In genomic region chr12:26941251-26941650, GRCh38 we compare ENCODE assay signal across 10 cellular contexts. TPM values are rescaled to one million over a fixed set of nuclear protein-coding genes. Genes with fewer than 3 reads are reported as not detected.
DNase-seq lines count a peak whose midpoint lies in the region; ATAC-seq, FAIRE-seq and TF ChIP-seq lines count a peak whose summit lies in the region.
"Had no signal": no experiment of that assay in that cellular context is flagged by ENCODE, and none has a peak within 500 bp of the region (broad histone marks: within the 10 kb centered on the region; RNA-seq: fewer than 3 reads in every experiment).

No MANE protein-coding gene starts in this region.

- no peaks in the 10 kb centered on the region for H3K9me2 ChIP-seq in MM.1S (replicated peaks; ENCODE audit: insufficient read depth, low read length)

- peaks cover 30% of the 10 kb centered on the region for H3K4me1 ChIP-seq in MM.1S (ENCODE audit: low read length)
- peaks cover 0 to 12% of the 10 kb centered on the region in 2 experiments; a peak in 3 of 5 replicates for H3K4me1 ChIP-seq in K562 (replicated peaks in 1 of 2; ENCODE audit: control insufficient read depth in 2 of 2, insufficient read depth in 2 of 2, low read length in 2 of 2)
- peaks cover 39 to 65% of the 10 kb centered on the region in 2 donors for H3K4me1 ChIP-seq in gastrocnemius medialis

- TF ChIP-seq POLR2A in K562 (conservative IDR thresholded peaks at IDR 0.05) (no peak), gastrocnemius medialis (IDR thresholded peaks at IDR 0.05) (no peak)

- no peaks in the 10 kb centered on the region for H4K20me1 ChIP-seq in MM.1S (ENCODE audit: insufficient read depth, low read length)
- H4K20me1 ChIP-seq in K562 (replicated peaks; ENCODE audit: control insufficient read depth, insufficient read depth, low read length), result no peaks in the 10 kb centered on the region

- CTCF ChIA-PET in K562 (lab: Yijun Ruan, JAX; ENCODE audit: low intra/inter-chr PET ratio), result no interaction called here

- peak overlapping the region; percentile 93 to 94 for H3K27ac Mint-ChIP-seq in natural killer cell

- peak overlapping the region; percentile 85 for H3K27ac ChIP-seq in MM.1S (ENCODE audit: low read length)
- H3K27ac ChIP-seq in K562 (ENCODE audit: extremely low read depth, low read depth, low read length), result peak overlapping the region; percentile 95; the same call in 2 of the 3 replicates
- peak overlapping the region in 2 of 4 donors; percentile 25 to 96 for H3K27ac ChIP-seq in gastrocnemius medialis

- no peak for TF ChIP-seq RAD21 in K562 (CRISPR knock-in tag; conservative IDR thresholded peaks at IDR 0.05 in 1 of 2, IDR thresholded peaks at IDR 0.05 in 1 of 2)

- H3K36me3 ChIP-seq in MM.1S (replicated peaks; ENCODE audit: insufficient read depth, low read length) (0 out of 2 replicates have a peak, but pooled peaks cover under 1% of the 10 kb centered on the region), K562 (ENCODE audit: control insufficient read depth, insufficient read depth, low read length) (no peaks in the 10 kb centered on the region), gastrocnemius medialis (no peaks in the 10 kb centered on the region)

- H3K36me3 Mint-ChIP-seq in natural killer cell, result no peaks in the 10 kb centered on the region

- no peaks in the 10 kb centered on the region for H3K9me3 ChIP-seq in MM.1S (replicated peaks; ENCODE audit: insufficient read depth, low read length)
- H3K9me3 ChIP-seq in K562 (replicated peaks; ENCODE audit: control insufficient read depth, insufficient read depth, low read depth, low read length), result no peaks in the 10 kb centered on the region
- no peaks in the 10 kb centered on the region for H3K9me3 ChIP-seq in gastrocnemius medialis

- no peaks in the 10 kb centered on the region for H3K27me3 ChIP-seq in MM.1S (replicated peaks; ENCODE audit: insufficient read depth, low read length)
- no peaks in the 10 kb centered on the region for H3K27me3 ChIP-seq in K562 (ENCODE audit: control insufficient read depth in 2 of 2, insufficient read depth in 2 of 2, low read length in 2 of 2)
- no peaks in the 10 kb centered on the region for H3K27me3 ChIP-seq in gastrocnemius medialis

- H3K4me3 ChIP-seq in MM.1S (ENCODE audit: low read length) (peak overlapping the region; percentile 93), K562 (peak overlapping the region; percentile 13), gastrocnemius medialis (no peak overlapping the region)

- DNase-seq in ELR (ENCODE audit: low read depth) (peak; percentile 28), MM.1S (peak; percentile 45), K562 (ENCODE audit: extremely low read depth in 1 of 4, low spot score in 3 of 4) (no peak), natural killer cell (no peak), GOT3 (lab: John Stamatoyannopoulos, UW) (no peak), HuH-7 (ENCODE audit: low spot score) (no peak), gastrocnemius medialis (no peak)

- no TSS peak for BruUV-seq in K562 (replicated peaks; lab: Mats Ljungman, UMichigan)

- no peaks in the 10 kb centered on the region for H3K9me1 ChIP-seq in K562 (ENCODE audit: control insufficient read depth, insufficient read depth, low read length)

- no peak for FAIRE-seq in K562 (lab: Jason Lieb, UNC)
- FAIRE-seq: endometrium, HTR-8/SVneo had no signal

- H3K9ac ChIP-seq in MM.1S (ENCODE audit: low read length), result peak overlapping the region; percentile 96
- peak overlapping the region in 1 of 2 experiments; percentile 94; a peak in 2 of 4 replicates for H3K9ac ChIP-seq in K562 (ENCODE audit: insufficient read depth in 1 of 2, low read depth in 2 of 2, low read length in 2 of 2)

- no peaks in the 10 kb centered on the region for H3K27me3 Mint-ChIP-seq in natural killer cell (ENCODE audit: low read depth in 2 of 2)

- H3K79me2 ChIP-seq in MM.1S (ENCODE audit: low read length) (peaks cover 99% of the 10 kb centered on the region), K562 (ENCODE audit: control insufficient read depth, insufficient read depth, low read length) (peaks cover 96% of the 10 kb centered on the region)

- H3K4me2 ChIP-seq in MM.1S (ENCODE audit: low read depth, low read length) (peak overlapping the region; percentile 81), K562 (ENCODE audit: insufficient read depth, low read length) (peak overlapping the region; percentile 40)

- WGBS in K562 (ENCODE audit: insufficient coverage, low coverage, missing lambda C conversion rate), result 0% methylated on average over 1 of the region's 1 CpG

- peaks cover 37% of the 10 kb centered on the region for H3F3A ChIP-seq in MM.1S (ENCODE audit: insufficient read depth, low read length)

- peak overlapping the region; percentile 96 for H3K4me3 Mint-ChIP-seq in natural killer cell

- H3K9me3 Mint-ChIP-seq in natural killer cell, result no peaks in the 10 kb centered on the region

- H2AFZ ChIP-seq in MM.1S (ENCODE audit: low read length) (no peak overlapping the region), K562 (ENCODE audit: low read depth, low read length) (no peak overlapping the region)

- ATAC-seq in K562 (no peak), natural killer cell (no peak), HG03457 (IDR thresholded peaks at IDR 0.05; ENCODE audit: unreplicated experiment) (no peak), gastrocnemius medialis (no peak)

- no peak for TF ChIP-seq EP300 in K562 (IDR thresholded peaks at IDR 0.05; ENCODE audit: low read length)

- intact Hi-C loops in K562 (cut with micrococcal nuclease) (no loop called here), natural killer cell (cut with micrococcal nuclease) (no loop called here), gastrocnemius medialis (cut with DNase I; ENCODE audit: low total_unique reads) (no loop called here)

- TF ChIP-seq CTCF in MM.1S (IDR thresholded peaks at IDR 0.05; ENCODE audit: low read length) (no peak), K562 (IDR thresholded peaks at IDR 0.05 in 2 of 3, conservative IDR thresholded peaks at IDR 0.05 in 1 of 3; ENCODE audit: insufficient read depth in 2 of 3, low read depth in 1 of 3, low read length in 3 of 3) (no peak), natural killer cell (IDR thresholded peaks at IDR 0.05) (no peak), gastrocnemius medialis (IDR thresholded peaks at IDR 0.05 in 4 of 5, conservative IDR thresholded peaks at IDR 0.05 in 1 of 5) (no peak)

- POLR2A ChIA-PET in K562 (lab: Yijun Ruan, JAX), result interaction anchor here (0.6 to 0.8 kb wide), 2 partner anchors 10 to 52 kb away, joined by 3 read pairs; no protein-coding TSS in a partner anchor

- in situ Hi-C loops in K562 (cut with MboI), result no loop called here
- in situ Hi-C loops in gastrocnemius medialis (cut with MboI; ENCODE audit: low sequenced_read_pairs in 4 of 4), result no loop called here

- H3K4me1 Mint-ChIP-seq in natural killer cell, result peaks cover 70 to 82% of the 10 kb centered on the region in 2 donors

TF ChIP-seq in K562, 482 proteins besides CTCF, POLR2A, EP300 and RAD21 (continues in another document):
- 0 out of 2 replicates have a peak, but pooled peaks have one; percentile 12 for TF ChIP-seq ETV1 (tag; conservative IDR thresholded peaks at IDR 0.05; ENCODE audit: low read depth)
- peak; percentile 67 for TF ChIP-seq SMARCB1 (IDR thresholded peaks at IDR 0.05; ENCODE audit: insufficient read length, low read depth)
- TF ChIP-seq FOXA3 (CRISPR knock-in tag; conservative IDR thresholded peaks at IDR 0.05 in 1 of 2, IDR thresholded peaks at IDR 0.05 in 1 of 2), result no peak

RNA-seq across cellular contexts. Expression of gene FGFR1OP2, which starts 3.0 kb away (rescaled TPM):
- 23.1 and 99.0 TPM in 2 replicates for total RNA-seq in K562 (2011; cell fraction: chromatin; rRNA removed; ENCODE audit: low replicate concordance)
- total RNA-seq in K562 (2011; cell fraction: nucleolus; rRNA removed), result 14.8 and 20.3 TPM in 2 replicates
- 32.0 and 41.6 TPM in 2 replicates for total RNA-seq in K562 (2011; cell fraction: nucleoplasm; rRNA removed)
- total RNA-seq in K562 (2014; rRNA removed) (36.3 and 38.6 TPM in 2 replicates), K562 (2014; rRNA removed; fragmentation: Illumina TruSeq; extraction: Trizol) (42.5 and 49.4 TPM in 2 replicates), K562 (2015; rRNA removed; fragmentation: Illumina TruSeq; extraction: Trizol) (44.9 and 48.2 TPM in 2 replicates), K562 (2021) (31.8 and 32.6 TPM in 2 replicates), natural killer cell (10 to 100 TPM; 43.3 to 59.9 (median 45.3) TPM), gastrocnemius medialis (10 to 100 TPM; 43.8 to 56.4 (median 45.9) TPM)
- polyA plus RNA-seq in K562 (2011; rRNA removed) (34.0 and 49.0 TPM in 2 replicates), K562 (2014; fragmentation: Illumina TruSeq; extraction: Trizol) (37.1 TPM in 2 replicates), K562 (2014; fragmentation: Nextera tagmentation; extraction: Ambion mirVana) (10 to 100 TPM; 31.6 to 33.0 TPM), K562 (2014; rRNA removed) (33.2 and 41.1 TPM in 2 replicates)
- polyA plus RNA-seq in K562 (2011; cell fraction: cytosol; rRNA removed), result 11.7 and 14.9 TPM in 2 replicates
- polyA plus RNA-seq in K562 (2011; cell fraction: nucleus; rRNA removed), result 21.1 and 22.6 TPM in 2 replicates
- polyA plus RNA-seq in K562 (2012), result 30.5 and 39.9 TPM in 2 replicates
- polyA minus RNA-seq in K562 (2011; rRNA and poly(A)+ RNA removed), result 70.0 and 81.4 TPM in 2 replicates
- polyA minus RNA-seq in K562 (2011; cell fraction: cytosol; rRNA and poly(A)+ RNA removed), result 20.9 and 24.7 TPM in 2 replicates
- 30.6 and 43.4 TPM in 2 replicates for polyA minus RNA-seq in K562 (2011; cell fraction: nucleus; rRNA and poly(A)+ RNA removed)

RNA-seq across cellular contexts. Expression of gene INTS13, which starts 3.5 kb away (rescaled TPM):
- 48.8 and 105 TPM in 2 replicates for total RNA-seq in K562 (2011; cell fraction: chromatin; rRNA removed; ENCODE audit: low replicate concordance)
- total RNA-seq in K562 (2011; cell fraction: nucleolus; rRNA removed), result 21.8 and 25.4 TPM in 2 replicates
- total RNA-seq in K562 (2011; cell fraction: nucleoplasm; rRNA removed), result 33.9 and 39.9 TPM in 2 replicates
- total RNA-seq in K562 (2014; rRNA removed) (55.1 and 56.8 TPM in 2 replicates), K562 (2014; rRNA removed; fragmentation: Illumina TruSeq; extraction: Trizol) (89.7 and 102 TPM in 2 replicates), K562 (2015; rRNA removed; fragmentation: Illumina TruSeq; extraction: Trizol) (82.2 and 89.1 TPM in 2 replicates), K562 (2021) (48.3 and 57.9 TPM in 2 replicates), natural killer cell (10 to 100 TPM; 17.5 to 20.8 (median 19.8) TPM), gastrocnemius medialis (10 to 100 TPM; 21.3 to 39.9 (median 32.7) TPM)
- polyA plus RNA-seq in K562 (2011; rRNA removed) (50.8 and 79.0 TPM in 2 replicates), K562 (2014; fragmentation: Illumina TruSeq; extraction: Trizol) (54.8 and 78.1 TPM in 2 replicates), K562 (2014; fragmentation: Nextera tagmentation; extraction: Ambion mirVana) (10 to 100 TPM; 50.3 to 91.8 TPM), K562 (2014; rRNA removed) (50.6 TPM in 2 replicates)
- 12.4 and 26.6 TPM in 2 replicates for polyA plus RNA-seq in K562 (2011; cell fraction: cytosol; rRNA removed)
- polyA plus RNA-seq in K562 (2011; cell fraction: nucleus; rRNA removed), result 15.6 and 21.3 TPM in 2 replicates
- polyA plus RNA-seq in K562 (2012), result 36.2 and 64.1 TPM in 2 replicates
- polyA minus RNA-seq in K562 (2011; rRNA and poly(A)+ RNA removed), result 130 and 148 TPM in 2 replicates
- 75.4 and 103 TPM in 2 replicates for polyA minus RNA-seq in K562 (2011; cell fraction: cytosol; rRNA and poly(A)+ RNA removed)
- polyA minus RNA-seq in K562 (2011; cell fraction: nucleus; rRNA and poly(A)+ RNA removed), result 26.3 and 44.5 TPM in 2 replicates

Comparison
In these comparisons a context has a peak if more than half of its experiments do, and no peak if none do; other contexts are left out.
1. DNase-seq: peak in ELR (single experiment) and MM.1S (single experiment); none in K562 (0 of 4), natural killer cell (single experiment), GOT3 (single experiment), HuH-7 (single experiment) and gastrocnemius medialis (0 of 2).
2. H3K4me3 ChIP-seq: peak in MM.1S (single experiment) and K562 (single experiment); none in gastrocnemius medialis (0 of 4).